8 cellular contexts compared by ENCODE assay signal in genomic region chr14:90409209-90409730, GRCh38. TPM values are rescaled to one million over a fixed set of nuclear protein-coding genes. Genes with fewer than 3 reads are reported as not detected.
A peak's percentile ranks its signal among the peaks of the same experiment; 100 is the strongest.
DNase-seq lines count a peak whose midpoint lies in the region; ATAC-seq and TF ChIP-seq lines count a peak whose summit lies in the region.

No MANE protein-coding gene starts in this region.

- H3K27me3 ChIP-seq in esophagus (ENCODE audit: control insufficient read depth in 1 of 2, insufficient read depth in 2 of 2, low read length in 2 of 2) (no peaks in the 10 kb centered on the region), testis (no peaks in the 10 kb centered on the region)

- H3K9me3 ChIP-seq in esophagus (ENCODE audit: control insufficient read depth in 2 of 2, insufficient read depth in 1 of 2, low read depth in 1 of 2, low read length in 1 of 2), result no peaks in the 10 kb centered on the region
- no peaks in the 10 kb centered on the region for H3K9me3 ChIP-seq in testis

- peak overlapping the region; percentile 55 to 80 (median 56) for H3K27ac Mint-ChIP-seq in nephron
- no peak overlapping the region for H3K27ac Mint-ChIP-seq in T-helper 2 cell treated with Interferon-gamma antibody and Interleukin-4, amounts not matched to agents 5 μg/mL and 100 μg/mL, for 36 hours

- H3K4me1 Mint-ChIP-seq in nephron, result peaks cover 54% of the 10 kb centered on the region
- H3K4me1 Mint-ChIP-seq in T-helper 2 cell treated with Interferon-gamma antibody and Interleukin-4, amounts not matched to agents 5 μg/mL and 100 μg/mL, for 36 hours (ENCODE audit: low read depth), result peaks cover 6% of the 10 kb centered on the region

- peak overlapping the region; percentile 60 to 86 for H3K27ac ChIP-seq in esophagus (ENCODE audit: low read depth in 2 of 2, low read length in 1 of 2)
- peak overlapping the region in 1 of 2 donors; percentile 60 for H3K27ac ChIP-seq in testis

- no peaks in the 10 kb centered on the region for H3K27me3 Mint-ChIP-seq in nephron (ENCODE audit: low read depth)
- H3K27me3 Mint-ChIP-seq in T-helper 2 cell treated with Interferon-gamma antibody and Interleukin-4, amounts not matched to agents 5 μg/mL and 100 μg/mL, for 36 hours (ENCODE audit: low read depth), result no peaks in the 10 kb centered on the region

- peaks cover 33% of the 10 kb centered on the region for H3K36me3 Mint-ChIP-seq in nephron (ENCODE audit: low read depth)
- H3K36me3 Mint-ChIP-seq in T-helper 2 cell treated with Interferon-gamma antibody and Interleukin-4, amounts not matched to agents 5 μg/mL and 100 μg/mL, for 36 hours (ENCODE audit: low read depth), result peaks cover 32% of the 10 kb centered on the region

- 21 to 23% methylated on average over 5 of the region's 5 CpGs for WGBS in esophagus, 2 donors
- WGBS in testis, 2 donors, result 30 to 41% methylated on average over 5 of the region's 5 CpGs

- no peak for ATAC-seq in HG02938 (IDR thresholded peaks at IDR 0.05; ENCODE audit: unreplicated experiment)

- TF ChIP-seq CTCF in nephron (IDR thresholded peaks at IDR 0.05; ENCODE audit: unreplicated experiment in 3 of 3) (no peak), testis (IDR thresholded peaks at IDR 0.05) (no peak)

- no peak for TF ChIP-seq POLR2A in testis (IDR thresholded peaks at IDR 0.05)

- no peak overlapping the region for H3K4me3 ChIP-seq in esophagus (ENCODE audit: low read depth in 1 of 2, low read length in 2 of 2)
- no peak overlapping the region for H3K4me3 ChIP-seq in testis

- peak; percentile 86 for DNase-seq in AG20443 (ENCODE audit: low spot score)
- DNase-seq in NCI-H226, result peak; percentile 73
- no peak for DNase-seq in testis
- no peak for DNase-seq in T-helper 2 cell
- DNase-seq in T-helper 2 cell treated with Interferon-gamma antibody and Interleukin-4, amounts not matched to agents 5 μg/mL and 100 μg/mL, for 36 hours (ENCODE audit: low spot score), result no peak

- H3K36me3 ChIP-seq in esophagus (ENCODE audit: control insufficient read depth in 2 of 2, insufficient read depth in 2 of 2, low read length in 1 of 2), result peaks cover 0 to 7% of the 10 kb centered on the region in 2 donors
- H3K36me3 ChIP-seq in testis (ENCODE audit: low read depth, missing control alignments), result no peaks in the 10 kb centered on the region

- no peaks in the 10 kb centered on the region for H3K9me3 Mint-ChIP-seq in nephron
- H3K9me3 Mint-ChIP-seq in T-helper 2 cell treated with Interferon-gamma antibody and Interleukin-4, amounts not matched to agents 5 μg/mL and 100 μg/mL, for 36 hours, result no peaks in the 10 kb centered on the region

- H3K4me3 Mint-ChIP-seq in nephron, result peak overlapping the region in 1 of 3 experiments; percentile 3
- no peak overlapping the region for H3K4me3 Mint-ChIP-seq in T-helper 2 cell treated with Interferon-gamma antibody and Interleukin-4, amounts not matched to agents 5 μg/mL and 100 μg/mL, for 36 hours

- intact Hi-C loops in testis (cut with DNase I; ENCODE audit: low total_unique reads), result no loop called here

- H3K4me1 ChIP-seq in esophagus (ENCODE audit: control insufficient read depth in 2 of 2, insufficient read depth in 2 of 2, low read length in 1 of 2) (no peaks in the 10 kb centered on the region), testis (peaks cover 10% of the 10 kb centered on the region)

RNA-seq across cellular contexts. Expression of gene CALM1, which starts 12.4 kb away (rescaled TPM):
- polyA plus RNA-seq in esophagus, result 100 to 1,000 TPM; 487 to 518 TPM
- 100 to 1,000 TPM; 428 to 526 TPM for total RNA-seq in testis
- polyA plus RNA-seq in testis (ENCODE audit: insufficient read depth, low read depth, low replicate concordance), result 379 TPM

Comparison
In these comparisons a context has a peak if more than half of its experiments do, and no peak if none do; other contexts are left out.
1. DNase-seq: peak in AG20443 (single experiment) and NCI-H226 (single experiment); none in testis (single experiment), T-helper 2 cell (0 of 5) and T-helper 2 cell treated with Interferon-gamma antibody and Interleukin-4, amounts not matched to agents 5 μg/mL and 100 μg/mL, for 36 hours (single experiment).